ENCODE assay signal across 15 cellular contexts in genomic region chr4:143356493-143356892, GRCh38. TPM values are rescaled to one million over a fixed set of nuclear protein-coding genes. Genes with fewer than 3 reads are reported as not detected.
DNase-seq lines count a peak whose midpoint lies in the region; ATAC-seq and TF ChIP-seq lines count a peak whose summit lies in the region.
"Had no signal": no experiment of that assay in that cellular context is flagged by ENCODE, and none has a peak within 500 bp of the region (broad histone marks: within the 10 kb centered on the region; RNA-seq: fewer than 3 reads in every experiment).

No MANE protein-coding gene starts in this region.

- intact Hi-C loops in Right ventricle myocardium inferior (cut with DNase I) = loop anchor here (5.0 kb wide), 1 partner anchor 41 kb away; no protein-coding TSS in a partner anchor
- intact Hi-C loops in ascending aorta (cut with DNase I) = loop anchor here (10.0 kb wide), 1 partner anchor 542 kb away; no protein-coding TSS in a partner anchor
- intact Hi-C loops in left colon (cut with DNase I, micrococcal nuclease) = no loop called here
- intact Hi-C loops in vagina (cut with DNase I) = no loop called here

- ATAC-seq in Right ventricle myocardium inferior (peak; percentile 34), left colon (peak; percentile 11), HG03432 (IDR thresholded peaks at IDR 0.05; ENCODE audit: unreplicated experiment) (no peak), HG02588 (IDR thresholded peaks at IDR 0.05; ENCODE audit: unreplicated experiment) (no peak)
- ATAC-seq: stimulated activated naive CD8-positive, alpha-beta T cell treated with anti-CD3 and anti-CD28 coated beads, Interleukin-15, Interleukin-2, amounts not matched to agents 100 U/mL and 50 U/mL, for 24 hours had no signal

- H3K9me3 ChIP-seq in right atrium auricular region (no peaks in the 10 kb centered on the region), ascending aorta (no peaks in the 10 kb centered on the region), vagina (no peaks in the 10 kb centered on the region)

- TF ChIP-seq POLR2A in vagina (IDR thresholded peaks at IDR 0.05) = no peak

- H3K4me1 ChIP-seq in right atrium auricular region (peaks cover 0 to 31% of the 10 kb centered on the region in 2 donors), ascending aorta (peaks cover 22 to 60% of the 10 kb centered on the region in 2 donors), vagina (peaks cover 85% of the 10 kb centered on the region)

- no peak for DNase-seq in Right ventricle myocardium inferior (ENCODE audit: missing footprints)
- no peak for DNase-seq in right atrium auricular region (ENCODE audit: low spot score)
- no peak for DNase-seq in ascending aorta (ENCODE audit: low spot score in 2 of 2)
- no peak for DNase-seq in left colon
- DNase-seq in vagina (ENCODE audit: extremely low spot score in 2 of 2) = no peak
- no peak for DNase-seq in HEK293T (ENCODE audit: extremely low spot score)
- DNase-seq: activated CD4-positive, alpha-beta T cell treated with anti-CD3 and anti-CD28 coated beads for 4 hours; activated gamma-delta T cell treated with Interleukin-2 at 50 U/mL for 16 hours; cortex of kidney; GOT3; stimulated activated CD4-positive, alpha-beta T cell treated with anti-CD3 and anti-CD28 coated beads, Interleukin-15, amount 100 ng/mL, for 24 hours; stimulated activated naive CD8-positive, alpha-beta T cell treated with anti-CD3 and anti-CD28 coated beads, Interleukin-15, Interleukin-2, amounts not matched to agents 100 U/mL and 50 U/mL, for 24 hours had no signal

- TF ChIP-seq CTCF in right atrium auricular region (IDR thresholded peaks at IDR 0.05) = no peak
- no peak for TF ChIP-seq CTCF in ascending aorta (IDR thresholded peaks at IDR 0.05)
- no peak for TF ChIP-seq CTCF in vagina (IDR thresholded peaks at IDR 0.05)

- no peak overlapping the region for H3K4me3 ChIP-seq in right atrium auricular region
- peak overlapping the region in 1 of 2 donors; percentile 3 for H3K4me3 ChIP-seq in ascending aorta
- H3K4me3 ChIP-seq in vagina = peak overlapping the region in 1 of 2 donors; percentile 2

- H3K27ac ChIP-seq in right atrium auricular region (peak overlapping the region in 1 of 2 donors; percentile 8), ascending aorta (peak overlapping the region; percentile 79 to 83), vagina (peak overlapping the region; percentile 5)
- H3K27ac ChIP-seq: RWPE1 had no signal

- no peaks in the 10 kb centered on the region for H3K36me3 ChIP-seq in right atrium auricular region
- H3K36me3 ChIP-seq in ascending aorta = no peaks in the 10 kb centered on the region
- H3K36me3 ChIP-seq in vagina = no peaks in the 10 kb centered on the region

- CTCF ChIA-PET in HEK293T (lab: Yijun Ruan, JAX) = interaction anchor here (0.6 kb wide), 1 partner anchor 395 kb away, joined by 3 read pairs; no protein-coding TSS in a partner anchor

- POLR2A ChIA-PET in HEK293T (lab: Yijun Ruan, JAX) = no interaction called here

- no peaks in the 10 kb centered on the region for H3K27me3 ChIP-seq in right atrium auricular region
- H3K27me3 ChIP-seq in ascending aorta = no peaks in the 10 kb centered on the region
- no peaks in the 10 kb centered on the region for H3K27me3 ChIP-seq in vagina

TF ChIP-seq in HEK293T, 16 proteins besides CTCF, POLR2A, EP300 and RAD21:
- no peak for TF ChIP-seq TARDBP (IDR thresholded peaks at IDR 0.05)
- no peak for TF ChIP-seq NFRKB (IDR thresholded peaks at IDR 0.05)
- no peak for TF ChIP-seq LEF1 (IDR thresholded peaks at IDR 0.05; ENCODE audit: borderline replicate concordance)
- no peak for TF ChIP-seq HDGF (IDR thresholded peaks at IDR 0.05; ENCODE audit: borderline replicate concordance)
- TF ChIP-seq L3MBTL2 (conservative IDR thresholded peaks at IDR 0.05) = no peak
- TF ChIP-seq ZNF384 (IDR thresholded peaks at IDR 0.05) = no peak
- no peak for TF ChIP-seq FOXM1 (IDR thresholded peaks at IDR 0.05; ENCODE audit: borderline replicate concordance)
- no peak for TF ChIP-seq ELF4 (IDR thresholded peaks at IDR 0.05)
- TF ChIP-seq SP1 (IDR thresholded peaks at IDR 0.05) = no peak

RNA-seq across cellular contexts. Expression of gene GAB1, which starts 19.8 kb away (rescaled TPM):
- 77.4 TPM for total RNA-seq in Right ventricle myocardium inferior
- total RNA-seq in right atrium auricular region = 10 to 100 TPM; 65.4 to 81.7 TPM
- 31.0 TPM for total RNA-seq in ascending aorta
- 10 to 100 TPM; 69.0 to 71.1 TPM for total RNA-seq in left colon
- total RNA-seq in vagina = 29.0 TPM

Comparison
In these comparisons a context has a peak if more than half of its experiments do, and no peak if none do; other contexts are left out.
1. ATAC-seq: peak in Right ventricle myocardium inferior (single experiment) and left colon (single experiment); none in HG03432 (single experiment) and HG02588 (single experiment).
2. intact Hi-C loops: an anchor here in Right ventricle myocardium inferior (5.0 kb wide) and ascending aorta (10.0 kb wide); none called in left colon and vagina.